1 cellular context compared by ENCODE assay signal in the genomic region with DNA sequence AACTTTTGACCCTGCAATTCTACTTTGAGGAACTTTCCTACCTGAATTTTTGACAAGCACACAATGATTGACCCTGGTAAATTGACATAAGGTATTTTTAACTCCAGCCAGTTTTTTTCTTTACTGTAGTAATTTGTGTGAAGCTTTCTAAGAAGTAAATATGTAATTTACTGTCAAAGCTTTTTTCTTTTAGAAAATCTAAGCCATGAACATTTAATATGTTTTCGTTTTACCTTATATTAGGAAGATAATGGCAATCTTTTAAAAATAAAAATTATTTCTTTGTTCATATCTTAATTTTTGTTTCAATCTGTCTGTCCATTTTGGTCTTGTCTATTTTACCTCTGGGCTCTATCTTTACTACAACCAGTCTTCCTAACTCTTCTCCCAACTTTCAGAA.
A peak's percentile ranks its signal among the peaks of the same experiment; 100 is the strongest.
TF ChIP-seq lines count a peak whose summit lies in the region.

No MANE protein-coding gene starts in this region.

TF ChIP-seq in HEK293, 187 proteins besides CTCF, POLR2A, EP300 and RAD21 (continued from another document):
- TF ChIP-seq, protein P1, sequence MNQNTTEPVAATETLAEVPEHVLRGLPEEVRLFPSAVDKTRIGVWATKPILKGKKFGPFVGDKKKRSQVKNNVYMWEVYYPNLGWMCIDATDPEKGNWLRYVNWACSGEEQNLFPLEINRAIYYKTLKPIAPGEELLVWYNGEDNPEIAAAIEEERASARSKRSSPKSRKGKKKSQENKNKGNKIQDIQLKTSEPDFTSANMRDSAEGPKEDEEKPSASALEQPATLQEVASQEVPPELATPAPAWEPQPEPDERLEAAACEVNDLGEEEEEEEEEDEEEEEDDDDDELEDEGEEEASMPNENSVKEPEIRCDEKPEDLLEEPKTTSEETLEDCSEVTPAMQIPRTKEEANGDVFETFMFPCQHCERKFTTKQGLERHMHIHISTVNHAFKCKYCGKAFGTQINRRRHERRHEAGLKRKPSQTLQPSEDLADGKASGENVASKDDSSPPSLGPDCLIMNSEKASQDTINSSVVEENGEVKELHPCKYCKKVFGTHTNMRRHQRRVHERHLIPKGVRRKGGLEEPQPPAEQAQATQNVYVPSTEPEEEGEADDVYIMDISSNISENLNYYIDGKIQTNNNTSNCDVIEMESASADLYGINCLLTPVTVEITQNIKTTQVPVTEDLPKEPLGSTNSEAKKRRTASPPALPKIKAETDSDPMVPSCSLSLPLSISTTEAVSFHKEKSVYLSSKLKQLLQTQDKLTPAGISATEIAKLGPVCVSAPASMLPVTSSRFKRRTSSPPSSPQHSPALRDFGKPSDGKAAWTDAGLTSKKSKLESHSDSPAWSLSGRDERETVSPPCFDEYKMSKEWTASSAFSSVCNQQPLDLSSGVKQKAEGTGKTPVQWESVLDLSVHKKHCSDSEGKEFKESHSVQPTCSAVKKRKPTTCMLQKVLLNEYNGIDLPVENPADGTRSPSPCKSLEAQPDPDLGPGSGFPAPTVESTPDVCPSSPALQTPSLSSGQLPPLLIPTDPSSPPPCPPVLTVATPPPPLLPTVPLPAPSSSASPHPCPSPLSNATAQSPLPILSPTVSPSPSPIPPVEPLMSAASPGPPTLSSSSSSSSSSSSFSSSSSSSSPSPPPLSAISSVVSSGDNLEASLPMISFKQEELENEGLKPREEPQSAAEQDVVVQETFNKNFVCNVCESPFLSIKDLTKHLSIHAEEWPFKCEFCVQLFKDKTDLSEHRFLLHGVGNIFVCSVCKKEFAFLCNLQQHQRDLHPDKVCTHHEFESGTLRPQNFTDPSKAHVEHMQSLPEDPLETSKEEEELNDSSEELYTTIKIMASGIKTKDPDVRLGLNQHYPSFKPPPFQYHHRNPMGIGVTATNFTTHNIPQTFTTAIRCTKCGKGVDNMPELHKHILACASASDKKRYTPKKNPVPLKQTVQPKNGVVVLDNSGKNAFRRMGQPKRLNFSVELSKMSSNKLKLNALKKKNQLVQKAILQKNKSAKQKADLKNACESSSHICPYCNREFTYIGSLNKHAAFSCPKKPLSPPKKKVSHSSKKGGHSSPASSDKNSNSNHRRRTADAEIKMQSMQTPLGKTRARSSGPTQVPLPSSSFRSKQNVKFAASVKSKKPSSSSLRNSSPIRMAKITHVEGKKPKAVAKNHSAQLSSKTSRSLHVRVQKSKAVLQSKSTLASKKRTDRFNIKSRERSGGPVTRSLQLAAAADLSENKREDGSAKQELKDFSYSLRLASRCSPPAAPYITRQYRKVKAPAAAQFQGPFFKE (tag by site-specific recombination; IDR thresholded peaks at IDR 0.05; ENCODE audit: borderline replicate concordance): no peak
- peak; percentile 63 for TF ChIP-seq SETDB1 (IDR thresholded peaks at IDR 0.05; ENCODE audit: insufficient read length, low read length)
TF ChIP-seq in HEK293: peak in this region for 1.
